11 cellular contexts compared by ENCODE assay signal in the genomic region with DNA sequence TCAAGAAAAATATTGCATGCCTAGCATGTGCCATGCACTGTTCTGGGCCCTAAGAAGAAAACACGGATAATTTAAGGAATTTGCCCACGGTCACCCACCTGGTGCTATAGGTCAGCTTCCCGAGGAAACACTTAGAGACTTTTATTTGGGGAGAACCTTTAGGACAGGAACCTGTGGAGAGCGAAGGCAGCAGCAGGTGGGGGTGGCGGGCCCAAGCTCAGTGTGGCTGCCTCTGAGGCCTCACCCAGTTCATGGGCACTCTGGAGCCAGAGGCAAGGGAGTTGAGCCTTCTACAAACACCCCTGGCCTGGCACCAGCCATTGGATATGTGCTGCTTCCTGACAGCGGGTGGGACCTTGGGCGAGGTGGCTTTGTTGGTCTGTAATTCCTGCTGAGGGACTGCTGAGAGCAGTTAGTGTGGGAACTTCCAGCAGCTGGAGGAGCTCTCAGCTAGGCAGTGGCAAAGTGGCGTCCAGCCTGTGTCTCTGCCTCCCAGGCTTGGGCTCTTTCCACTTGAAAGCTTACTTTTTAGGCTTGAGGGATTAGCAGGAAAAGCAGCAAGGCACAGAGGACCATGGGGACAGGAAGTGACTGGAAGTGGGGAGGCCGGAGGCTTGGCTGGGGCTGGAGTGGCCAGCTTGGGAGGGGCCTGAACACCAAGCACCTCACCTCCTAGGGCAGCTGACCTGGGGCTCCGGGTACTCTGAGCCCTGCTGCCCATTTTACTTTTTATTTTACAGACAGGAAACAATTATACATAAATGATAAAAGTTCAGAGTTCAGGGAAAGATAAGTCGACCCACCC. TPM values are rescaled to one million over a fixed set of nuclear protein-coding genes. Genes with fewer than 3 reads are reported as not detected.
DNase-seq lines count a peak whose midpoint lies in the region; ATAC-seq and TF ChIP-seq lines count a peak whose summit lies in the region.
"Had no signal": no experiment of that assay in that cellular context is flagged by ENCODE, and none has a peak within 500 bp of the region (broad histone marks: within the 10 kb centered on the region; RNA-seq: fewer than 3 reads in every experiment).

No MANE protein-coding gene starts in this region.

- CTCF ChIA-PET in HEK293 (lab: Yijun Ruan, JAX), result interaction anchor here (0.7 kb wide), 1 partner anchor 351 kb away, joined by 3 read pairs; no protein-coding TSS in a partner anchor

- peaks cover 10% of the 10 kb centered on the region for H3K36me3 Mint-ChIP-seq in activated naive CD8-positive, alpha-beta T cell

- no peak for DNase-seq in left lobe of liver (ENCODE audit: low spot score)
- DNase-seq in GM03348 (ENCODE audit: low spot score), result no peak
- DNase-seq in AG20443 (ENCODE audit: low spot score), result no peak
- no peak for DNase-seq in DMS53 treated with DMSO at 0.1 percent for 48 hours (lab: John Stamatoyannopoulos, UW; ENCODE audit: unreplicated experiment)
- DNase-seq: aorta; NCI-H446; stimulated activated CD4-positive, alpha-beta T cell treated with anti-CD3 and anti-CD28 coated beads, Interleukin-1b, Interleukin-23, amount 100 ng/mL, for 48 hours had no signal

- no peaks in the 10 kb centered on the region for H3K9me3 ChIP-seq in HEK293 (ENCODE audit: control insufficient read depth, insufficient read depth, low read depth, low read length)

- POLR2A ChIA-PET in HEK293 (lab: Yijun Ruan, JAX), result interaction anchor here (0.6 to 1.9 kb wide), 2 partner anchors 19 to 94 kb away, joined by 6 to 7 read pairs; a partner anchor contains a TSS

- H3K27ac Mint-ChIP-seq in activated naive CD8-positive, alpha-beta T cell, result peak overlapping the region; percentile 4

- no peak overlapping the region for H3K4me3 Mint-ChIP-seq in activated naive CD8-positive, alpha-beta T cell

- H3K36me3 ChIP-seq in HEK293 (ENCODE audit: control insufficient read depth in 2 of 2, insufficient read depth in 1 of 2, low read length in 2 of 2), result peaks cover 20 to 78% of the 10 kb centered on the region in 2 experiments

- peaks cover 3% of the 10 kb centered on the region for H3K4me1 Mint-ChIP-seq in activated naive CD8-positive, alpha-beta T cell (ENCODE audit: low read depth)

- H3K27ac ChIP-seq in HEK293 (ENCODE audit: extremely low read depth, low read depth, low read length) (no peak overlapping the region), skin epidermis (peak overlapping the region in 17 of 21 experiments; percentile 18 to 85 (median 54))

- no peaks in the 10 kb centered on the region for H3K27me3 Mint-ChIP-seq in activated naive CD8-positive, alpha-beta T cell

- no peak for TF ChIP-seq CTCF in HEK293 (tag by site-specific recombination; IDR thresholded peaks at IDR 0.05)

- no peaks in the 10 kb centered on the region for H3K4me1 ChIP-seq in HEK293 (ENCODE audit: control insufficient read depth, insufficient read depth, low read length)

- ATAC-seq in left lobe of liver (peak; percentile 12), HG02759 (IDR thresholded peaks at IDR 0.05; ENCODE audit: unreplicated experiment) (no peak)

- H3K4me3 ChIP-seq in HEK293 (ENCODE audit: low read depth, low read length) (no peak overlapping the region), skin epidermis (no peak overlapping the region)

- no peaks in the 10 kb centered on the region for H3K9me3 Mint-ChIP-seq in activated naive CD8-positive, alpha-beta T cell (ENCODE audit: low read depth)

TF ChIP-seq in HEK293, 187 proteins besides CTCF, POLR2A, EP300 and RAD21:
- TF ChIP-seq ZBTB21 (tag by site-specific recombination; IDR thresholded peaks at IDR 0.05), result no peak
- TF ChIP-seq SCRT2 (tag by site-specific recombination; IDR thresholded peaks at IDR 0.05), result peak; percentile 81
- TF ChIP-seq ZIC2 (tag by site-specific recombination; IDR thresholded peaks at IDR 0.05), result peak; percentile 88
- TF ChIP-seq SCRT1 (tag by site-specific recombination; IDR thresholded peaks at IDR 0.05; ENCODE audit: borderline replicate concordance), result 0 out of 2 replicates have a peak, but pooled peaks have one; percentile 34
- TF ChIP-seq, protein P1, sequence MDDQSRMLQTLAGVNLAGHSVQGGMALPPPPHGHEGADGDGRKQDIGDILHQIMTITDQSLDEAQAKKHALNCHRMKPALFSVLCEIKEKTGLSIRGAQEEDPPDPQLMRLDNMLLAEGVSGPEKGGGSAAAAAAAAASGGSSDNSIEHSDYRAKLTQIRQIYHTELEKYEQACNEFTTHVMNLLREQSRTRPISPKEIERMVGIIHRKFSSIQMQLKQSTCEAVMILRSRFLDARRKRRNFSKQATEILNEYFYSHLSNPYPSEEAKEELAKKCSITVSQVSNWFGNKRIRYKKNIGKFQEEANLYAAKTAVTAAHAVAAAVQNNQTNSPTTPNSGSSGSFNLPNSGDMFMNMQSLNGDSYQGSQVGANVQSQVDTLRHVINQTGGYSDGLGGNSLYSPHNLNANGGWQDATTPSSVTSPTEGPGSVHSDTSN (CRISPR knock-in tag; IDR thresholded peaks at IDR 0.05), result no peak
- peak; percentile 47; the same call in 1 of the 2 replicates for TF ChIP-seq KLF1 (tag by site-specific recombination; IDR thresholded peaks at IDR 0.05)

RNA-seq across cellular contexts. Expression of a gene that starts 19.1 kb away (rescaled TPM):
- total RNA-seq in left lobe of liver, result 88.9 TPM

RNA-seq across cellular contexts. Expression of a gene that starts 19.3 kb away (rescaled TPM):
- 3.5 TPM for total RNA-seq in left lobe of liver
